In genomic region chr1:39115271-39116110, GRCh38 we compare ENCODE assay signal across 11 cellular contexts.
DNase-seq lines count a peak whose midpoint lies in the region; ATAC-seq and TF ChIP-seq lines count a peak whose summit lies in the region.
"Had no signal": no experiment of that assay in that cellular context is flagged by ENCODE, and none has a peak within 500 bp of the region (broad histone marks: within the 10 kb centered on the region; RNA-seq: fewer than 3 reads in every experiment).

No MANE protein-coding gene starts in this region.

- in situ Hi-C loops in brain microvascular endothelial cell (cut with HindIII; ENCODE audit: low pct_ligation_motif_present, low sequenced_read_pairs) = no loop called here

- no peaks in the 10 kb centered on the region for H3K9me3 ChIP-seq in ascending aorta
- H3K9me3 ChIP-seq: left ventricle myocardium inferior, psoas muscle had no signal

- no peak overlapping the region for H3K4me3 ChIP-seq in brain microvascular endothelial cell (ENCODE audit: low read depth, low read length)
- no peak overlapping the region for H3K4me3 ChIP-seq in ascending aorta
- H3K4me3 ChIP-seq: cardiac muscle cell, left ventricle myocardium inferior, psoas muscle had no signal

- DNase-seq in AG20443 (ENCODE audit: low spot score) (peak; percentile 59), HCEC 1CT (peak; percentile 67), brain microvascular endothelial cell (peak; percentile 78), non-pigmented ciliary epithelial cell (ENCODE audit: low read depth) (peak; percentile 74), NCI-H2107 (lab: John Stamatoyannopoulos, UW) (no peak), ascending aorta (ENCODE audit: low spot score in 2 of 2) (no peak), NCI-H2029 treated with DMSO at 0.1 percent for 48 hours (lab: John Stamatoyannopoulos, UW) (no peak)
- DNase-seq: left ventricle myocardium inferior, psoas muscle had no signal

- no peak for ATAC-seq in esophagus mucosa
- ATAC-seq: psoas muscle had no signal

- peak overlapping the region; percentile 44 for H3K27ac ChIP-seq in brain microvascular endothelial cell
- H3K27ac ChIP-seq in ascending aorta = no peak overlapping the region
- H3K27ac ChIP-seq: cardiac muscle cell, left ventricle myocardium inferior, psoas muscle had no signal

- H3K4me1 ChIP-seq in ascending aorta = peaks cover 5 to 40% of the 10 kb centered on the region in 2 donors

- no peaks in the 10 kb centered on the region for H3K36me3 ChIP-seq in brain microvascular endothelial cell (replicated peaks)
- no peaks in the 10 kb centered on the region for H3K36me3 ChIP-seq in ascending aorta
- H3K36me3 ChIP-seq: cardiac muscle cell, left ventricle myocardium inferior had no signal

- no peak for TF ChIP-seq CTCF in brain microvascular endothelial cell (IDR thresholded peaks at IDR 0.05; ENCODE audit: low read depth, low read length, missing control alignments)
- no peak for TF ChIP-seq CTCF in ascending aorta (IDR thresholded peaks at IDR 0.05)

- H3K27me3 ChIP-seq in brain microvascular endothelial cell (replicated peaks) (no peaks in the 10 kb centered on the region), ascending aorta (no peaks in the 10 kb centered on the region)
- H3K27me3 ChIP-seq: cardiac muscle cell had no signal

- intact Hi-C loops in ascending aorta (cut with DNase I) = no loop called here

Comparison
In these comparisons a context has a peak if more than half of its experiments do, and no peak if none do; other contexts are left out.
1. DNase-seq: peak in AG20443 (single experiment), HCEC 1CT (single experiment), brain microvascular endothelial cell (single experiment) and non-pigmented ciliary epithelial cell (single experiment); none in NCI-H2107 (single experiment), ascending aorta (0 of 2) and NCI-H2029 treated with DMSO at 0.1 percent for 48 hours (single experiment).